ENCODE assay signal across 32 cellular contexts in the genomic region with DNA sequence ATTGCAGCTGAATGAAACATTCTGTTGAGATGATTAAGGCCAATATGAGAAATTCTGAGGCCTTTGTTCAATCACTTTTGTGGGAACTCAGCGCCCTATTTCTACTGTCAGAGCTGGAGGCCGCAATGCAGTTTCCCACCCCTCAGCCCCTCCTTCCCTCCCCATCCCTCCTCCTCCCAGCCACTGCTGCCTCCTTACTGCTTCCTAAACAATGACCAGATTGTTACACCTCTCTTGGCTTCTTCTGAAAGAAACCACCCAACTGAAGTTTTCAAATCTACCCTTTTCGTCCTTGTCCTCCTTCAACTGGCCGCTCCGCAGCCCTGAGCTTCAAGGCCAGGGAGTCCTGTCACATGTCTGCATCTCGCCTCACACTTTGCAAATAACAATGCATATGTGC. TPM values are rescaled to one million over a fixed set of nuclear protein-coding genes. Genes with fewer than 3 reads are reported as not detected.
"Had no signal": no experiment of that assay in that cellular context is flagged by ENCODE, and none has a peak within 500 bp of the region (broad histone marks: within the 10 kb centered on the region; RNA-seq: fewer than 3 reads in every experiment).

No MANE protein-coding gene starts in this region.

- H3K9me3 ChIP-seq: ascending aorta, heart right ventricle, left ventricle myocardium inferior, spleen, upper lobe of left lung, vagina had no signal

- H3K36me3 Mint-ChIP-seq: activated naive CD4-positive, alpha-beta T cell treated with anti-CD3 and anti-CD28 coated beads, Interleukin-2, amount 10 ng/mL, durations not matched to agents 7 days and 5 days; activated naive CD8-positive, alpha-beta T cell treated with anti-CD3 and anti-CD28 coated beads, Interleukin-2, amount 10 ng/mL, durations not matched to agents 7 days and 5 days had no signal

- H3K4me3 ChIP-seq: ascending aorta, heart right ventricle, left ventricle myocardium inferior, spleen, upper lobe of left lung, vagina had no signal

- H3K4me1 Mint-ChIP-seq: activated naive CD4-positive, alpha-beta T cell treated with anti-CD3 and anti-CD28 coated beads, Interleukin-2, amount 10 ng/mL, durations not matched to agents 7 days and 5 days; activated naive CD8-positive, alpha-beta T cell treated with anti-CD3 and anti-CD28 coated beads, Interleukin-2, amount 10 ng/mL, durations not matched to agents 7 days and 5 days; nephron had no signal

- H3K36me3 ChIP-seq: ascending aorta, heart right ventricle, left ventricle myocardium inferior, spleen, upper lobe of left lung, vagina, WERI-Rb-1 had no signal

- H3K9me3 Mint-ChIP-seq: activated T-helper 1 cell treated with anti-CD3 and anti-CD28 coated beads, Interleukin-12 subunit alpha, Interleukin-12 subunit beta, Interleukin-2, Interleukin-4 antibody, amounts not matched to agents 30 ng/mL and 10 ng/mL and 1 ng/mL, durations not matched to agents 14 hours and 24 hours and 36 hours; dendritic cell treated with granulocyte-macrophage colony-stimulating factor and Interleukin-4, amounts not matched to agents 40 ng/mL and 50 ng/mL, for 4 days; endodermal cell; nephron; T-helper 1 cell treated with Interleukin-12 subunit alpha and Interleukin-12 subunit beta and Interleukin-4 antibody, amounts not matched to agents 30 μg/mL and 1 μg/mL, for 36 hours had no signal

- H3K27me3 ChIP-seq: ascending aorta, foreskin keratinocyte, upper lobe of left lung, vagina had no signal

- H3K27ac ChIP-seq: ascending aorta, foreskin keratinocyte, heart right ventricle, left ventricle myocardium inferior, spleen, upper lobe of left lung, vagina, WERI-Rb-1 had no signal

- H3K4me1 ChIP-seq: ascending aorta, heart right ventricle, left ventricle myocardium inferior, spleen, upper lobe of left lung, vagina had no signal

- H3K27me3 Mint-ChIP-seq: activated naive CD8-positive, alpha-beta T cell treated with anti-CD3 and anti-CD28 coated beads, Interleukin-2, amount 10 ng/mL, durations not matched to agents 7 days and 5 days; dendritic cell treated with granulocyte-macrophage colony-stimulating factor and Interleukin-4, amounts not matched to agents 40 ng/mL and 50 ng/mL, for 4 days had no signal

- H3K4me3 Mint-ChIP-seq: activated naive CD4-positive, alpha-beta T cell treated with anti-CD3 and anti-CD28 coated beads, Interleukin-2, amount 10 ng/mL, durations not matched to agents 7 days and 5 days; activated naive CD8-positive, alpha-beta T cell treated with anti-CD3 and anti-CD28 coated beads, Interleukin-2, amount 10 ng/mL, durations not matched to agents 7 days and 5 days; activated T-helper 1 cell treated with anti-CD3 and anti-CD28 coated beads, Interleukin-12 subunit alpha, Interleukin-12 subunit beta, Interleukin-2, Interleukin-4 antibody, amounts not matched to agents 30 ng/mL and 10 ng/mL and 1 ng/mL, durations not matched to agents 14 hours and 24 hours and 36 hours; dendritic cell treated with granulocyte-macrophage colony-stimulating factor and Interleukin-4, amounts not matched to agents 40 ng/mL and 50 ng/mL, for 4 days; endodermal cell; nephron; T-helper 1 cell treated with Interleukin-12 subunit alpha and Interleukin-12 subunit beta and Interleukin-4 antibody, amounts not matched to agents 30 μg/mL and 1 μg/mL, for 36 hours had no signal

- ATAC-seq: activated CD4-positive, CD25-positive, alpha-beta regulatory T cell treated with anti-CD3 and anti-CD28 coated beads, Interleukin-2, amount 50 U/mL, for 24 hours; esophagus mucosa; foreskin keratinocyte; heart right ventricle had no signal

- H3K27ac Mint-ChIP-seq: activated naive CD4-positive, alpha-beta T cell treated with anti-CD3 and anti-CD28 coated beads, Interleukin-2, amount 10 ng/mL, durations not matched to agents 7 days and 5 days; activated naive CD8-positive, alpha-beta T cell treated with anti-CD3 and anti-CD28 coated beads, Interleukin-2, amount 10 ng/mL, durations not matched to agents 7 days and 5 days; activated T-helper 1 cell treated with anti-CD3 and anti-CD28 coated beads, Interleukin-12 subunit alpha, Interleukin-12 subunit beta, Interleukin-2, Interleukin-4 antibody, amounts not matched to agents 30 ng/mL and 10 ng/mL and 1 ng/mL, durations not matched to agents 14 hours and 24 hours and 36 hours; dendritic cell treated with granulocyte-macrophage colony-stimulating factor and Interleukin-4, amounts not matched to agents 40 ng/mL and 50 ng/mL, for 4 days; endodermal cell; T-helper 1 cell treated with Interleukin-12 subunit alpha and Interleukin-12 subunit beta and Interleukin-4 antibody, amounts not matched to agents 30 μg/mL and 1 μg/mL, for 36 hours had no signal

- DNase-seq: activated CD4-positive, alpha-beta T cell treated with anti-CD3 and anti-CD28 coated beads for 48 hours; activated CD4-positive, alpha-beta T cell treated with anti-CD3 and anti-CD28 coated beads, Interleukin-2, amount 50 U/mL, for 48 hours; activated CD8-positive, alpha-beta memory T cell treated with anti-CD3 and anti-CD28 coated beads, Interleukin-2, amount 50 U/mL, for 4 hours; activated effector memory CD4-positive, alpha-beta T cell treated with anti-CD3 and anti-CD28 coated beads, Interleukin-2, amount 50 U/mL, for 16 hours; activated naive CD4-positive, alpha-beta T cell treated with anti-CD3 and anti-CD28 coated beads, Interleukin-2, amount 10 ng/mL, durations not matched to agents 7 days and 5 days; activated naive CD8-positive, alpha-beta T cell treated with anti-CD3 and anti-CD28 coated beads, Interleukin-2, amount 10 ng/mL, durations not matched to agents 7 days and 5 days; activated T-cell treated with anti-CD3 and anti-CD28 coated beads, Interleukin-2, amount 50 U/mL, for 1 hour; central memory CD4-positive, alpha-beta T cell; endodermal cell; foreskin keratinocyte; heart right ventricle; left ventricle myocardium inferior; spleen; stimulated activated CD4-positive, alpha-beta T cell treated with anti-CD3 and anti-CD28 coated beads, Interleukin-2, amount 100 ng/mL, for 48 hours; stimulated activated naive CD4-positive, alpha-beta T cell treated with Interleukin-2 at 50 U/mL for 16 hours; SW 1271; T-helper 9 cell; upper lobe of left lung; WERI-Rb-1 had no signal

RNA-seq across cellular contexts. Expression of a gene that starts 36.7 kb away (rescaled TPM):
- total RNA-seq: activated CD8-positive, alpha-beta memory T cell treated with anti-CD3 and anti-CD28 coated beads for 36 hours; activated naive CD8-positive, alpha-beta T cell treated with anti-CD3 and anti-CD28 coated beads, Interleukin-2, amount 10 ng/mL, durations not matched to agents 7 days and 5 days; activated T-helper 1 cell treated with anti-CD3 and anti-CD28 coated beads, Interleukin-12 subunit alpha, Interleukin-12 subunit beta, Interleukin-2, Interleukin-4 antibody, amounts not matched to agents 30 ng/mL and 10 ng/mL and 1 ng/mL, durations not matched to agents 14 hours and 24 hours and 36 hours; foreskin keratinocyte; glomerular endothelial cell; lung microvascular endothelial cell; mesenteric fat pad; osteoblast had no signal
